Comparison of ENCODE assay signal across 8 cellular contexts in genomic region chr20:53585910-53586309, GRCh38. TPM values are rescaled to one million over a fixed set of nuclear protein-coding genes. Genes with fewer than 3 reads are reported as not detected.
A peak's percentile ranks its signal among the peaks of the same experiment; 100 is the strongest.
DNase-seq lines count a peak whose midpoint lies in the region; ATAC-seq and TF ChIP-seq lines count a peak whose summit lies in the region.
"Not testable (repeated sequence)": the region's sequence is repeated elsewhere in the genome, so short reads cannot be mapped to it uniquely, and the experiment has no call there.

No MANE protein-coding gene starts in this region.

- H3K27ac Mint-ChIP-seq in activated T-cell treated with anti-CD3 and anti-CD28 coated beads, Interleukin-2, amount 50 U/mL, for 72 hours, result peak overlapping the region; percentile 95
- H3K27ac Mint-ChIP-seq in chondrocyte (ENCODE audit: unreplicated experiment) (peak overlapping the region; percentile 74), neural crest cell (ENCODE audit: unreplicated experiment) (peak overlapping the region; percentile 50)

- H3K27me3 ChIP-seq in HL-60 (ENCODE audit: insufficient read depth, poor library complexity, severe bottlenecking); SU-DHL-6 (ENCODE audit: low read length); stomach: not testable (repeated sequence)

- not testable (repeated sequence) for H3K4me3 ChIP-seq in HL-60 (replicated peaks; ENCODE audit: insufficient read depth, low read length); SU-DHL-6 (ENCODE audit: insufficient read depth, low read length, poor library complexity, severe bottlenecking)
- peak overlapping the region in 1 of 4 donors; percentile 3 for H3K4me3 ChIP-seq in stomach

- ATAC-seq in activated T-cell treated with anti-CD3 and anti-CD28 coated beads, Interleukin-2, amount 50 U/mL, for 72 hours (replicated peaks in 1 of 2); left cardiac atrium: not testable (repeated sequence)

- TF ChIP-seq EP300 in stomach (IDR thresholded peaks at IDR 0.05), result not testable (repeated sequence)

- DNase-seq in HL-60 (ENCODE audit: low read depth in 1 of 2, low spot score in 1 of 2); activated T-cell treated with anti-CD3 and anti-CD28 coated beads, Interleukin-2, amount 50 U/mL, for 72 hours; chondrocyte (ENCODE audit: low spot score); neural crest cell (ENCODE audit: low read depth, low spot score): not testable (repeated sequence)
- DNase-seq in left cardiac atrium (peak; percentile 3), stomach (peak; percentile 8)

- H3K9me3 ChIP-seq in SU-DHL-6 (ENCODE audit: insufficient read depth, low read length); stomach: not testable (repeated sequence)

- H3K9me3 Mint-ChIP-seq in activated T-cell treated with anti-CD3 and anti-CD28 coated beads, Interleukin-2, amount 50 U/mL, for 72 hours; chondrocyte (ENCODE audit: low read depth); neural crest cell: not testable (repeated sequence)

- 0 out of 2 replicates have a peak overlapping the region, but pooled peaks have one; percentile 13 for H3K9ac ChIP-seq in SU-DHL-6 (ENCODE audit: low read length)

- H3K79me2 ChIP-seq in SU-DHL-6 (ENCODE audit: insufficient read depth, low read length), result peaks cover 41% of the 10 kb centered on the region

- not testable (repeated sequence) for TF ChIP-seq POLR2A in stomach (IDR thresholded peaks at IDR 0.05)

- not testable (repeated sequence) for H3K36me3 ChIP-seq in SU-DHL-6 (ENCODE audit: low read length)
- H3K36me3 ChIP-seq in stomach, result peaks cover 12 to 19% (median 19%) of the 10 kb centered on the region in 4 donors

- H3K27ac ChIP-seq in C4-2B, result peak overlapping the region; percentile 68
- H3K27ac ChIP-seq in HL-60 (replicated peaks), result peak overlapping the region; percentile 17
- H3K27ac ChIP-seq in SU-DHL-6 (ENCODE audit: low read depth, low read length), result not testable (repeated sequence)
- H3K27ac ChIP-seq in stomach, result peak overlapping the region in 4 of 5 donors; percentile 38 to 100 (median 68)

- not testable (repeated sequence) for H3K9me2 ChIP-seq in SU-DHL-6 (replicated peaks; ENCODE audit: insufficient read depth, low read length)

- H3K36me3 Mint-ChIP-seq in activated T-cell treated with anti-CD3 and anti-CD28 coated beads, Interleukin-2, amount 50 U/mL, for 72 hours (ENCODE audit: insufficient read depth in 2 of 2); chondrocyte (ENCODE audit: low read depth); neural crest cell (ENCODE audit: low read depth): not testable (repeated sequence)

- not testable (repeated sequence) for TF ChIP-seq CTCF in C4-2B (conservative IDR thresholded peaks at IDR 0.05); HL-60 (IDR thresholded peaks at IDR 0.05; ENCODE audit: insufficient read depth, low read length); SU-DHL-6 (IDR thresholded peaks at IDR 0.05; ENCODE audit: insufficient read depth, low read length, poor library complexity, severe bottlenecking); chondrocyte (IDR thresholded peaks at IDR 0.05); neural crest cell (conservative IDR thresholded peaks at IDR 0.05); stomach (IDR thresholded peaks at IDR 0.05)

- H2AFZ ChIP-seq in SU-DHL-6 (ENCODE audit: low read depth, low read length, severe bottlenecking), result not testable (repeated sequence)

- not testable (repeated sequence) for H3K27me3 Mint-ChIP-seq in activated T-cell treated with anti-CD3 and anti-CD28 coated beads, Interleukin-2, amount 50 U/mL, for 72 hours (ENCODE audit: low read depth); chondrocyte (ENCODE audit: low read depth); neural crest cell (ENCODE audit: low read depth)

- H3K4me3 Mint-ChIP-seq in activated T-cell treated with anti-CD3 and anti-CD28 coated beads, Interleukin-2, amount 50 U/mL, for 72 hours, result peak overlapping the region; percentile 90 to 93
- H3K4me3 Mint-ChIP-seq in chondrocyte (ENCODE audit: unreplicated experiment), result not testable (repeated sequence)
- H3K4me3 Mint-ChIP-seq in neural crest cell, result peak overlapping the region; percentile 61

- WGBS in stomach, 5 donors, result 64 to 78% (median 72%) methylated on average over 5 of the region's 5 CpGs

- peaks cover 79% of the 10 kb centered on the region for H3K4me1 Mint-ChIP-seq in activated T-cell treated with anti-CD3 and anti-CD28 coated beads, Interleukin-2, amount 50 U/mL, for 72 hours (ENCODE audit: low read depth)
- peaks cover 76% of the 10 kb centered on the region for H3K4me1 Mint-ChIP-seq in chondrocyte (ENCODE audit: low read depth)
- peaks cover 72% of the 10 kb centered on the region for H3K4me1 Mint-ChIP-seq in neural crest cell

- H3F3A ChIP-seq in SU-DHL-6 (ENCODE audit: insufficient read depth), result not testable (repeated sequence)

- H3K4me1 ChIP-seq in stomach, result peaks cover 37 to 91% (median 66%) of the 10 kb centered on the region in 4 donors

- not testable (repeated sequence) for H4K20me1 ChIP-seq in SU-DHL-6 (ENCODE audit: low read depth, low read length)

- intact Hi-C loops in left cardiac atrium (cut with DNase I); stomach (cut with DNase I; ENCODE audit: low total_unique reads): not testable (repeated sequence)

- peak overlapping the region; percentile 58 for H3K4me2 ChIP-seq in SU-DHL-6 (ENCODE audit: low read depth, low read length, poor library complexity, severe bottlenecking)

RNA-seq across cellular contexts. Expression of gene ZNF217, which starts 7.7 kb away (rescaled TPM):
- total RNA-seq in activated T-cell treated with anti-CD3 and anti-CD28 coated beads, Interleukin-2, amount 50 U/mL, for 72 hours, result 10 to 100 TPM; 66.4 to 67.2 TPM
- total RNA-seq in chondrocyte, result 26.9 to 28.7 TPM (median 27.0 TPM) in 3 replicates
- total RNA-seq in left cardiac atrium, result 10 to 100 TPM; 12.6 to 15.8 TPM
- 32.0 and 35.5 TPM in 2 replicates for total RNA-seq in neural crest cell
- 10 to 100 TPM; 24.3 to 40.2 (median 31.7) TPM for total RNA-seq in stomach
- polyA plus RNA-seq in stomach, result 1 to 10 TPM; 6.3 to 9.6 (median 7.1) TPM
